Comparison of ENCODE assay signal across 8 cellular contexts in genomic region chr17:73474370-73474988, GRCh38.
DNase-seq lines count a peak whose midpoint lies in the region; ATAC-seq and TF ChIP-seq lines count a peak whose summit lies in the region.

No MANE protein-coding gene starts in this region.

- H3K4me3 Mint-ChIP-seq in natural killer cell treated with Interleukin-12 subunit alpha and Interleukin-12 subunit beta and Interleukin-15 and Interleukin-18, amount 100 ng/mL, for 72 hours, result no peak overlapping the region

- ATAC-seq in omental fat pad (ENCODE audit: low FRiP score) (no peak), GM21723 (IDR thresholded peaks at IDR 0.05; ENCODE audit: unreplicated experiment) (no peak)
- ATAC-seq in natural killer cell treated with Interleukin-12 subunit alpha and Interleukin-12 subunit beta and Interleukin-15 and Interleukin-18, amount 100 ng/mL, for 72 hours, result no peak

- H3K4me1 Mint-ChIP-seq in natural killer cell treated with Interleukin-12 subunit alpha and Interleukin-12 subunit beta and Interleukin-15 and Interleukin-18, amount 100 ng/mL, for 72 hours (ENCODE audit: low read depth in 2 of 2), result peaks cover 8 to 11% of the 10 kb centered on the region in 2 donors

- no peak overlapping the region for H3K27ac Mint-ChIP-seq in natural killer cell treated with Interleukin-12 subunit alpha and Interleukin-12 subunit beta and Interleukin-15 and Interleukin-18, amount 100 ng/mL, for 72 hours

- no peaks in the 10 kb centered on the region for H3K36me3 Mint-ChIP-seq in natural killer cell treated with Interleukin-12 subunit alpha and Interleukin-12 subunit beta and Interleukin-15 and Interleukin-18, amount 100 ng/mL, for 72 hours

- peaks cover 24 to 34% of the 10 kb centered on the region in 2 donors for H3K27me3 Mint-ChIP-seq in natural killer cell treated with Interleukin-12 subunit alpha and Interleukin-12 subunit beta and Interleukin-15 and Interleukin-18, amount 100 ng/mL, for 72 hours

- H3K9me3 Mint-ChIP-seq in natural killer cell treated with Interleukin-12 subunit alpha and Interleukin-12 subunit beta and Interleukin-15 and Interleukin-18, amount 100 ng/mL, for 72 hours, result no peaks in the 10 kb centered on the region

- DNase-seq in DMS153 treated with DMSO at 0.1 percent for 48 hours (lab: John Stamatoyannopoulos, UW; ENCODE audit: unreplicated experiment) (peak; percentile 58), NCI-H1436 treated with DMSO at 0.1 percent for 48 hours (lab: John Stamatoyannopoulos, UW) (peak; percentile 29), choroid plexus epithelial cell (ENCODE audit: low read depth) (peak; percentile 86), omental fat pad (ENCODE audit: low spot score) (peak; percentile 28), GM13977 (ENCODE audit: low spot score) (no peak), AML-193 (lab: John Stamatoyannopoulos, UW) (no peak)
- no peak for DNase-seq in natural killer cell treated with Interleukin-12 subunit alpha and Interleukin-12 subunit beta and Interleukin-15 and Interleukin-18, amount 100 ng/mL, for 72 hours (ENCODE audit: low spot score)

- TF ChIP-seq CTCF in choroid plexus epithelial cell (conservative IDR thresholded peaks at IDR 0.05; ENCODE audit: low read depth, low read length) (no peak), omental fat pad (IDR thresholded peaks at IDR 0.05) (no peak), GM13977 (IDR thresholded peaks at IDR 0.05; ENCODE audit: extremely low read depth, insufficient read depth, missing control alignments) (no peak)

- no peak overlapping the region for H3K4me3 ChIP-seq in choroid plexus epithelial cell (ENCODE audit: low read depth, low read length)

- in situ Hi-C loops in GM13977 (cut with MboI; ENCODE audit: low pct_unique_long_range_greater_than_20kb, low sequenced_read_pairs, unreplicated experiment), result no loop called here

Comparison
In these comparisons a context has a peak if more than half of its experiments do, and no peak if none do; other contexts are left out.
1. DNase-seq: peak in DMS153 treated with DMSO at 0.1 percent for 48 hours (single experiment), NCI-H1436 treated with DMSO at 0.1 percent for 48 hours (single experiment), choroid plexus epithelial cell (single experiment) and omental fat pad (single experiment); none in natural killer cell treated with Interleukin-12 subunit alpha and Interleukin-12 subunit beta and Interleukin-15 and Interleukin-18, amount 100 ng/mL, for 72 hours (single experiment), GM13977 (single experiment) and AML-193 (0 of 2).